In the genomic region with DNA sequence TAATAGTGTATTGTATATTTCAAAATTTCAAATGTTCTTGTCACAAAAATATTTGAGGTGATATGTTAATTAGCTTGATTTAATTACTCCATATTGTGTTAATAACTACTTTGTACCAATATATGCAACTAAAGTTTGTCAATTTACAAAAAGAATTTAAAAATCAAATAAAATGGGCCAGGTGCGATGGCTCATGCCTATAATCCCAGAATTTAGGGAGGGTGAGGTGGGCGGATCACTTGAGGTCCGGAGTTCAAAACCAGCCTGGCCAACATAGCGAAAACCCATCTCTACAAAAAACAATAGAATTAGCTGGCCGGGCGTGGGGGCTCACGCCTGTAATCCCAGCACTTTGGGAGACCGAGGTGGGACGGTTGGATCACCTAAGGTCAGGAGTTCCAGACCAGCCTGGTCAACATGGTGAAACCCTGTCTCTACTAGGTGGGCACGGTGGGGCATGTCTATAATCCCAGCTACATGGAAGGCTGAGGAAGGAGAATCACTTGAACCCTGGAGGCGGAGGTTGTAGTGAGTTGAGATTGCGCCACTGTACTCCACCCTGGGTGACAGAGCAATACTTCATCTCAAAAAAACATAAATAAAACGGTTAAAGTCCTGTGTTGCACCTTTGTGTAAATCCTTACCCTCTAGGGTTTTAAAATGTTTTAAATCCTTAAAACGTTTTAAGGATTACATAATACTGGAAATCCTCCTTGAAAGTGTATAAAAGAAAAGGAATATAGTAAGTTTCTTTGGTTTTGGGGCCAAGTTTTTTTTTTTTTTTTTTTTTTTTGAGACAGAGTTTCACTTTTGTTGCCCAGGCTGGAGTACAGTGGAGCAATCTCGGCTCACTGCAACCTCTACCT, we compare ENCODE assay signal across 8 cellular contexts. TPM values are rescaled to one million over a fixed set of nuclear protein-coding genes. Genes with fewer than 3 reads are reported as not detected.
DNase-seq lines count a peak whose midpoint lies in the region; ATAC-seq and TF ChIP-seq lines count a peak whose summit lies in the region.

No MANE protein-coding gene starts in this region.

- no peaks in the 10 kb centered on the region for H3K9me3 ChIP-seq in left ventricle myocardium inferior (replicated peaks)
- H3K9me3 ChIP-seq in lower lobe of right lung = no peaks in the 10 kb centered on the region
- H3K9me3 ChIP-seq in upper lobe of left lung = no peaks in the 10 kb centered on the region

- H3K4me3 Mint-ChIP-seq in activated naive CD8-positive, alpha-beta T cell treated with anti-CD3 and anti-CD28 coated beads, Interleukin-2, amount 50 U/mL, for 24 hours = peak overlapping the region; percentile 87

- H3K4me3 ChIP-seq in left ventricle myocardium inferior (peak overlapping the region; percentile 84), lower lobe of right lung (peak overlapping the region; percentile 74), upper lobe of left lung (peak overlapping the region in 2 of 4 donors; percentile 71 to 74)

- TF ChIP-seq EP300 in upper lobe of left lung (IDR thresholded peaks at IDR 0.05) = no peak

- no peaks in the 10 kb centered on the region for H3K9me3 Mint-ChIP-seq in activated naive CD8-positive, alpha-beta T cell treated with anti-CD3 and anti-CD28 coated beads, Interleukin-2, amount 50 U/mL, for 24 hours

- TF ChIP-seq CTCF in left ventricle myocardium inferior (IDR thresholded peaks at IDR 0.05; ENCODE audit: borderline replicate concordance) (no peak), lower lobe of right lung (IDR thresholded peaks at IDR 0.05) (no peak), upper lobe of left lung (IDR thresholded peaks at IDR 0.05) (no peak)

- H3K27ac Mint-ChIP-seq in activated naive CD8-positive, alpha-beta T cell treated with anti-CD3 and anti-CD28 coated beads, Interleukin-2, amount 50 U/mL, for 24 hours = no peak overlapping the region

- peak overlapping the region; percentile 97 for H3K27ac ChIP-seq in left ventricle myocardium inferior (replicated peaks)
- H3K27ac ChIP-seq in lower lobe of right lung = peak overlapping the region; percentile 96
- peak overlapping the region in 3 of 4 donors; percentile 64 to 99 (median 81) for H3K27ac ChIP-seq in upper lobe of left lung

- H3K27me3 Mint-ChIP-seq in activated naive CD8-positive, alpha-beta T cell treated with anti-CD3 and anti-CD28 coated beads, Interleukin-2, amount 50 U/mL, for 24 hours = peaks cover 4% of the 10 kb centered on the region

- DNase-seq in left ventricle myocardium inferior = no peak
- DNase-seq in left cardiac atrium = no peak
- no peak for DNase-seq in activated naive CD8-positive, alpha-beta T cell treated with anti-CD3 and anti-CD28 coated beads, Interleukin-2, amount 50 U/mL, for 24 hours
- DNase-seq in lower lobe of right lung = peak; percentile 37
- no peak for DNase-seq in upper lobe of left lung
- no peak for DNase-seq in NCI-H748 (lab: John Stamatoyannopoulos, UW; ENCODE audit: unreplicated experiment)
- no peak for DNase-seq in DMS79 (lab: John Stamatoyannopoulos, UW)
- no peak for DNase-seq in NCI-H69 (lab: John Stamatoyannopoulos, UW)

- H3K4me1 ChIP-seq in left ventricle myocardium inferior (peaks cover 51% of the 10 kb centered on the region), lower lobe of right lung (peaks cover 50% of the 10 kb centered on the region), upper lobe of left lung (peaks cover 31 to 51% (median 35%) of the 10 kb centered on the region in 4 donors)

- H3K36me3 ChIP-seq in left ventricle myocardium inferior (peaks cover under 1% of the 10 kb centered on the region), lower lobe of right lung (peaks cover 3% of the 10 kb centered on the region), upper lobe of left lung (peaks cover 0 to 4% (median 0%) of the 10 kb centered on the region in 4 donors)

- WGBS in upper lobe of left lung, 2 donors = 68 to 75% methylated on average over 15 of the region's 15 CpGs

- no peaks in the 10 kb centered on the region for H3K27me3 ChIP-seq in left ventricle myocardium inferior (ENCODE audit: low read depth)
- H3K27me3 ChIP-seq in lower lobe of right lung (ENCODE audit: low read depth) = no peaks in the 10 kb centered on the region
- H3K27me3 ChIP-seq in upper lobe of left lung = no peaks in the 10 kb centered on the region

- peaks cover 30% of the 10 kb centered on the region for H3K36me3 Mint-ChIP-seq in activated naive CD8-positive, alpha-beta T cell treated with anti-CD3 and anti-CD28 coated beads, Interleukin-2, amount 50 U/mL, for 24 hours (ENCODE audit: low read depth)

- TF ChIP-seq POLR2A in upper lobe of left lung (IDR thresholded peaks at IDR 0.05) = no peak

- ATAC-seq in left cardiac atrium = no peak
- no peak for ATAC-seq in activated naive CD8-positive, alpha-beta T cell treated with anti-CD3 and anti-CD28 coated beads, Interleukin-2, amount 50 U/mL, for 24 hours
- ATAC-seq in lower lobe of right lung = no peak
- ATAC-seq in upper lobe of left lung (ENCODE audit: low FRiP score in 2 of 2) = no peak

- intact Hi-C loops in left ventricle myocardium inferior (cut with micrococcal nuclease) (no loop called here), left cardiac atrium (cut with DNase I) (loop anchor here (5.0 to 10.0 kb wide), 4 partner anchors 54 to 149 kb away; a partner anchor contains a TSS), lower lobe of right lung (cut with DNase I) (loop anchor here (10.0 kb wide), 1 partner anchor 97 kb away; a partner anchor contains a TSS)

- H3K4me1 Mint-ChIP-seq in activated naive CD8-positive, alpha-beta T cell treated with anti-CD3 and anti-CD28 coated beads, Interleukin-2, amount 50 U/mL, for 24 hours = peaks cover 48% of the 10 kb centered on the region

RNA-seq across cellular contexts. Expression of a gene that starts 4.0 kb away (rescaled TPM):
- 184 TPM for total RNA-seq in left ventricle myocardium inferior
- total RNA-seq in left cardiac atrium = 100 to 1,000 TPM; 142 to 192 TPM
- total RNA-seq in lower lobe of right lung = 122 TPM
- total RNA-seq in upper lobe of left lung = 100 to 1,000 TPM in 5 of 6 donors, 10 to 100 TPM in 1; 92.2 to 177 (median 127) TPM

RNA-seq across cellular contexts. Expression of a gene that starts 16.2 kb away (rescaled TPM):
- total RNA-seq in left ventricle myocardium inferior (271 TPM), left cardiac atrium (100 to 1,000 TPM; 197 to 288 TPM), lower lobe of right lung (230 TPM), upper lobe of left lung (100 to 1,000 TPM in 5 of 6 donors, 10 to 100 TPM in 1; 80.7 to 236 (median 144) TPM)

RNA-seq across cellular contexts. Expression of a gene that starts 16.5 kb away (rescaled TPM):
- 2.2 TPM for total RNA-seq in left ventricle myocardium inferior
- 1 to 10 TPM; 1.1 to 2.6 TPM for total RNA-seq in left cardiac atrium
- total RNA-seq in lower lobe of right lung = 2.5 TPM
- total RNA-seq in upper lobe of left lung = 1 to 10 TPM in 5 of 6 donors, under 1 TPM in 1; 0.89 to 3.1 (median 2.0) TPM

RNA-seq across cellular contexts. Expression of a gene that starts 24.8 kb away (rescaled TPM):
- total RNA-seq in left ventricle myocardium inferior (19.4 TPM), left cardiac atrium (10 to 100 TPM; 24.3 to 29.4 TPM), lower lobe of right lung (30.5 TPM), upper lobe of left lung (10 to 100 TPM in 5 of 6 donors, 1 to 10 TPM in 1; 5.0 to 44.9 (median 20.9) TPM)

RNA-seq across cellular contexts. Expression of a gene that starts 31.0 kb away (rescaled TPM):
- 26.0 TPM for total RNA-seq in left ventricle myocardium inferior
- total RNA-seq in left cardiac atrium = 10 to 100 TPM; 26.8 to 31.8 TPM
- total RNA-seq in lower lobe of right lung = 70.5 TPM
- 10 to 100 TPM; 28.3 to 90.3 (median 64.6) TPM for total RNA-seq in upper lobe of left lung
